In genomic region chr3:37112987-37113386, GRCh38 we compare ENCODE assay signal across 2 cellular contexts.
TF ChIP-seq lines count a peak whose summit lies in the region.

No MANE protein-coding gene starts in this region.

TF ChIP-seq in GM23338, 12 proteins besides CTCF, POLR2A, EP300 and RAD21:
- TF ChIP-seq NANOG (IDR thresholded peaks at IDR 0.05; ENCODE audit: borderline replicate concordance) = no peak
- TF ChIP-seq POLR2AphosphoS5 (IDR thresholded peaks at IDR 0.05; ENCODE audit: low read depth) = no peak
- TF ChIP-seq ETS1 (IDR thresholded peaks at IDR 0.05) = no peak

TF ChIP-seq in IMR-90, 13 proteins besides CTCF, POLR2A, EP300 and RAD21:
- TF ChIP-seq SMC3 (IDR thresholded peaks at IDR 0.05; ENCODE audit: low read depth, low read length) = no peak
- no peak for TF ChIP-seq CHD1 (IDR thresholded peaks at IDR 0.05; ENCODE audit: low read depth, low read length)
- no peak for TF ChIP-seq RCOR1 (IDR thresholded peaks at IDR 0.05; ENCODE audit: insufficient replicate concordance, low read length)
- TF ChIP-seq CEBPB (IDR thresholded peaks at IDR 0.05; ENCODE audit: low read depth, low read length) = no peak
- no peak for TF ChIP-seq USF2 (IDR thresholded peaks at IDR 0.05; ENCODE audit: low read depth, low read length)
- TF ChIP-seq MXI1 (IDR thresholded peaks at IDR 0.05; ENCODE audit: borderline replicate concordance, low read depth, low read length) = no peak
- no peak for TF ChIP-seq ELK1 (IDR thresholded peaks at IDR 0.05; ENCODE audit: borderline replicate concordance, low read depth, low read length)
- no peak for TF ChIP-seq FOS (IDR thresholded peaks at IDR 0.05; ENCODE audit: low read depth, low read length)
- TF ChIP-seq BHLHE40 (IDR thresholded peaks at IDR 0.05; ENCODE audit: low read depth, low read length) = no peak
- TF ChIP-seq NFE2L2 (IDR thresholded peaks at IDR 0.05; ENCODE audit: low read depth, low read length) = no peak
- TF ChIP-seq RFX5 (IDR thresholded peaks at IDR 0.05; ENCODE audit: low read depth, low read length) = no peak
- no peak for TF ChIP-seq MAFK (IDR thresholded peaks at IDR 0.05; ENCODE audit: low read depth, low read length)
- TF ChIP-seq MAZ (IDR thresholded peaks at IDR 0.05; ENCODE audit: borderline replicate concordance, low read depth, low read length) = no peak
